ENCODE assay signal across 17 cellular contexts in the genomic region with DNA sequence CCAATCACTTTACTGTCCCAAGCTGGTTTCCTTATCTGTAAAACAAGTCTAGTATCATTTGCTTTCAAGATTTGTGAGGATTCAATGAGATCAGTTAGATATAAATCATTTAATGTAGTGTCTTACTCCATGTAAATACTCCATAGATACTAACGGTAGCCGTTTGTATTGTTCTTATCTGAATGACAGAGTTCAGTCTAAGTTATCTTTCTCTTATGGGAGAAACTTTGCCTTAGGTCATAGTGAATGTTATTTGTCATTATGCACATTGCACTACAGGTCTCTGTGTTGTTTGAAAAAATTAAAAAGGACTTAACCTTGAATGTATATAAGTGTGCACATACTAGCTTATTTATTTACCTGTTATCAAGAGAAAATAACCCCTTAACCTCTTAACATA. TPM values are rescaled to one million over a fixed set of nuclear protein-coding genes. Genes with fewer than 3 reads are reported as not detected.
DNase-seq lines count a peak whose midpoint lies in the region; ATAC-seq lines count a peak whose summit lies in the region.
"Had no signal": no experiment of that assay in that cellular context is flagged by ENCODE, and none has a peak within 500 bp of the region (broad histone marks: within the 10 kb centered on the region; RNA-seq: fewer than 3 reads in every experiment).

No MANE protein-coding gene starts in this region.

- CTCF ChIA-PET in activated naive CD4-positive, alpha-beta T cell treated with anti-CD3 and anti-CD28 coated beads for 36 hours (lab: Charles Lee): interaction anchor here (0.8 kb wide), 1 partner anchor 43 kb away, joined by 3 read pairs; no protein-coding TSS in a partner anchor

- H3F3A ChIP-seq in GM23248 (ENCODE audit: insufficient read depth): peaks cover 42% of the 10 kb centered on the region

- peaks cover 33% of the 10 kb centered on the region for H3K36me3 Mint-ChIP-seq in activated naive CD4-positive, alpha-beta T cell treated with anti-CD3 and anti-CD28 coated beads for 36 hours (ENCODE audit: low read depth)
- peaks cover 71% of the 10 kb centered on the region for H3K36me3 Mint-ChIP-seq in activated T-helper 17 cell treated with anti-CD3 and anti-CD28 coated beads, Interleukin-2, amount 50 U/mL, for 72 hours (ENCODE audit: low read depth)
- H3K36me3 Mint-ChIP-seq in stimulated activated effector memory CD8-positive, alpha-beta T cell treated with anti-CD3 and anti-CD28 coated beads, Interleukin-12 subunit alpha, Interleukin-12 subunit beta, amount 100 ng/mL, for 72 hours: peaks cover 92% of the 10 kb centered on the region

- peaks cover 79% of the 10 kb centered on the region for H3K4me1 Mint-ChIP-seq in activated naive CD4-positive, alpha-beta T cell treated with anti-CD3 and anti-CD28 coated beads for 36 hours (ENCODE audit: low read depth)
- peaks cover 35% of the 10 kb centered on the region for H3K4me1 Mint-ChIP-seq in activated T-helper 17 cell treated with anti-CD3 and anti-CD28 coated beads, Interleukin-2, amount 50 U/mL, for 72 hours
- peaks cover 49% of the 10 kb centered on the region for H3K4me1 Mint-ChIP-seq in stimulated activated effector memory CD8-positive, alpha-beta T cell treated with anti-CD3 and anti-CD28 coated beads, Interleukin-12 subunit alpha, Interleukin-12 subunit beta, amount 100 ng/mL, for 72 hours

- in situ Hi-C loops in GM23248 (cut with MboI): no loop called here

- no peaks in the 10 kb centered on the region for H3K27me3 Mint-ChIP-seq in activated naive CD4-positive, alpha-beta T cell treated with anti-CD3 and anti-CD28 coated beads for 36 hours (ENCODE audit: low read depth)
- H3K27me3 Mint-ChIP-seq in activated T-helper 17 cell treated with anti-CD3 and anti-CD28 coated beads, Interleukin-2, amount 50 U/mL, for 72 hours: no peaks in the 10 kb centered on the region
- H3K27me3 Mint-ChIP-seq: activated CD4-positive, alpha-beta T cell treated with anti-CD3 and anti-CD28 coated beads, Interleukin-2, amount 10 ng/mL, durations not matched to agents 7 days and 5 days had no signal

- H4K20me1 ChIP-seq in GM23248 (ENCODE audit: insufficient read depth): peaks cover 4% of the 10 kb centered on the region; the same call in 1 of the 2 replicates

- no peak overlapping the region for H2AFZ ChIP-seq in GM23248

- ATAC-seq in activated T-helper 17 cell treated with anti-CD3 and anti-CD28 coated beads, Interleukin-2, amount 50 U/mL, for 72 hours (replicated peaks): no peak
- ATAC-seq in left colon: peak; percentile 62
- ATAC-seq in stimulated activated effector memory CD8-positive, alpha-beta T cell treated with anti-CD3 and anti-CD28 coated beads, Interleukin-12 subunit alpha, Interleukin-12 subunit beta, amount 100 ng/mL, for 72 hours: no peak
- ATAC-seq in HG03095 (IDR thresholded peaks at IDR 0.05; ENCODE audit: unreplicated experiment): no peak
- ATAC-seq: activated naive CD4-positive, alpha-beta T cell treated with anti-CD3 and anti-CD28 coated beads, Interleukin-2, amount 50 U/mL, for 72 hours; left lung; Right ventricle myocardium inferior had no signal

- H3K9me3 ChIP-seq in GM23248 (ENCODE audit: low read depth): no peaks in the 10 kb centered on the region
- H3K9me3 ChIP-seq: left lung, testis had no signal

- H3K79me2 ChIP-seq in GM23248 (ENCODE audit: insufficient read depth): peaks cover 95% of the 10 kb centered on the region

- H3K9ac ChIP-seq in GM23248: no peak overlapping the region
- H3K9ac ChIP-seq: BLaER1 treated with 17β-estradiol and CSF1 and Interleukin-3, amounts not matched to agents 10 nM and 100 nM had no signal

- H3K4me3 ChIP-seq in GM23248: no peak overlapping the region
- H3K4me3 ChIP-seq: BLaER1 treated with 17β-estradiol and CSF1 and Interleukin-3, amounts not matched to agents 10 nM and 100 nM; left lung; testis had no signal

- H3K36me3 ChIP-seq in GM23248 (ENCODE audit: low read depth): 0 out of 2 replicates have a peak, but pooled peaks cover 8% of the 10 kb centered on the region
- H3K36me3 ChIP-seq: brain microvascular endothelial cell, left lung had no signal

- H3K27me3 ChIP-seq in GM23248 (replicated peaks; ENCODE audit: insufficient read depth): no peaks in the 10 kb centered on the region
- H3K27me3 ChIP-seq: BLaER1 treated with 17β-estradiol and CSF1 and Interleukin-3, amounts not matched to agents 10 nM and 100 nM; brain microvascular endothelial cell; left lung; testis had no signal

- peaks cover 61% of the 10 kb centered on the region for H3K4me1 ChIP-seq in GM23248 (ENCODE audit: insufficient read depth)

- intact Hi-C loops in activated naive CD4-positive, alpha-beta T cell treated with anti-CD3 and anti-CD28 coated beads for 36 hours (cut with micrococcal nuclease): no loop called here
- intact Hi-C loops in left colon (cut with DNase I, micrococcal nuclease): no loop called here

- no peaks in the 10 kb centered on the region for H3K9me2 ChIP-seq in GM23248 (ENCODE audit: insufficient read depth)

- peak overlapping the region; percentile 50 for H3K27ac Mint-ChIP-seq in activated naive CD4-positive, alpha-beta T cell treated with anti-CD3 and anti-CD28 coated beads for 36 hours
- H3K27ac Mint-ChIP-seq in activated T-helper 17 cell treated with anti-CD3 and anti-CD28 coated beads, Interleukin-2, amount 50 U/mL, for 72 hours: no peak overlapping the region
- H3K27ac Mint-ChIP-seq in stimulated activated effector memory CD8-positive, alpha-beta T cell treated with anti-CD3 and anti-CD28 coated beads, Interleukin-12 subunit alpha, Interleukin-12 subunit beta, amount 100 ng/mL, for 72 hours: peak overlapping the region; percentile 85

- H3K27ac ChIP-seq in GM23248: no peak overlapping the region
- H3K27ac ChIP-seq: BLaER1 treated with 17β-estradiol and CSF1 and Interleukin-3, amounts not matched to agents 10 nM and 100 nM; brain microvascular endothelial cell; left lung; testis had no signal

- no peak overlapping the region for H3K4me3 Mint-ChIP-seq in activated naive CD4-positive, alpha-beta T cell treated with anti-CD3 and anti-CD28 coated beads for 36 hours
- peak overlapping the region; percentile 58 for H3K4me3 Mint-ChIP-seq in activated T-helper 17 cell treated with anti-CD3 and anti-CD28 coated beads, Interleukin-2, amount 50 U/mL, for 72 hours
- no peak overlapping the region for H3K4me3 Mint-ChIP-seq in stimulated activated effector memory CD8-positive, alpha-beta T cell treated with anti-CD3 and anti-CD28 coated beads, Interleukin-12 subunit alpha, Interleukin-12 subunit beta, amount 100 ng/mL, for 72 hours
- H3K4me3 Mint-ChIP-seq: activated CD4-positive, alpha-beta T cell treated with anti-CD3 and anti-CD28 coated beads, Interleukin-2, amount 10 ng/mL, durations not matched to agents 7 days and 5 days had no signal

- H3K4me2 ChIP-seq in GM23248 (ENCODE audit: unreplicated experiment): no peak overlapping the region
- H3K4me2 ChIP-seq: BLaER1 treated with 17β-estradiol and CSF1 and Interleukin-3, amounts not matched to agents 10 nM and 100 nM had no signal

- no peaks in the 10 kb centered on the region for H3K9me3 Mint-ChIP-seq in activated naive CD4-positive, alpha-beta T cell treated with anti-CD3 and anti-CD28 coated beads for 36 hours
- no peaks in the 10 kb centered on the region for H3K9me3 Mint-ChIP-seq in activated T-helper 17 cell treated with anti-CD3 and anti-CD28 coated beads, Interleukin-2, amount 50 U/mL, for 72 hours
- H3K9me3 Mint-ChIP-seq in stimulated activated effector memory CD8-positive, alpha-beta T cell treated with anti-CD3 and anti-CD28 coated beads, Interleukin-12 subunit alpha, Interleukin-12 subunit beta, amount 100 ng/mL, for 72 hours: no peaks in the 10 kb centered on the region
- H3K9me3 Mint-ChIP-seq: activated CD4-positive, alpha-beta T cell treated with anti-CD3 and anti-CD28 coated beads, Interleukin-2, amount 10 ng/mL, durations not matched to agents 7 days and 5 days; activated naive CD4-positive, alpha-beta T cell treated with anti-CD3 and anti-CD28 coated beads, Interleukin-2, amount 50 U/mL, for 72 hours had no signal

- no peak for DNase-seq in activated naive CD4-positive, alpha-beta T cell treated with anti-CD3 and anti-CD28 coated beads for 36 hours
- no peak for DNase-seq in activated naive CD4-positive, alpha-beta T cell treated with Interleukin-2 at 50 U/mL for 16 hours
- DNase-seq in left colon (no peak), GM23248 (no peak), COLO829 (ENCODE audit: low spot score) (no peak)
- DNase-seq in stimulated activated effector memory CD8-positive, alpha-beta T cell treated with anti-CD3 and anti-CD28 coated beads, Interleukin-12 subunit alpha, Interleukin-12 subunit beta, amount 100 ng/mL, for 72 hours (ENCODE audit: low spot score in 2 of 2): no peak
- DNase-seq: activated CD4-positive, alpha-beta T cell treated with anti-CD3 and anti-CD28 coated beads, Interleukin-2, amount 10 ng/mL, durations not matched to agents 7 days and 5 days; brain microvascular endothelial cell; glutamatergic neuron; left lung; NCI-H1694; testis had no signal

- 99 to 100% methylated on average over 2 of the region's 2 CpGs for WGBS in GM23248 (ENCODE audit: low coverage in 1 of 2, low lambda C conversion rate in 2 of 2, missing lambda C conversion rate in 2 of 2), 2 experiments

RNA-seq across cellular contexts. Expression of gene MBNL1, which starts 44.7 kb away (rescaled TPM):
- total RNA-seq in activated naive CD4-positive, alpha-beta T cell treated with anti-CD3 and anti-CD28 coated beads for 36 hours: 100 to 1,000 TPM; 387 to 391 TPM
- 100 to 1,000 TPM; 322 to 452 TPM for total RNA-seq in activated T-helper 17 cell treated with anti-CD3 and anti-CD28 coated beads, Interleukin-2, amount 50 U/mL, for 72 hours
- 100 to 1,000 TPM; 154 to 183 TPM for total RNA-seq in left colon
- total RNA-seq in GM23248 (2014; rRNA removed; shearing (Covaris generic)): 251 and 262 TPM in 2 replicates
- polyA plus RNA-seq in GM23248 (2016; fragmentation: Nextera tagmentation; extraction: Ambion mirVana): 81.7 and 89.5 TPM in 2 replicates
